In the genomic region with DNA sequence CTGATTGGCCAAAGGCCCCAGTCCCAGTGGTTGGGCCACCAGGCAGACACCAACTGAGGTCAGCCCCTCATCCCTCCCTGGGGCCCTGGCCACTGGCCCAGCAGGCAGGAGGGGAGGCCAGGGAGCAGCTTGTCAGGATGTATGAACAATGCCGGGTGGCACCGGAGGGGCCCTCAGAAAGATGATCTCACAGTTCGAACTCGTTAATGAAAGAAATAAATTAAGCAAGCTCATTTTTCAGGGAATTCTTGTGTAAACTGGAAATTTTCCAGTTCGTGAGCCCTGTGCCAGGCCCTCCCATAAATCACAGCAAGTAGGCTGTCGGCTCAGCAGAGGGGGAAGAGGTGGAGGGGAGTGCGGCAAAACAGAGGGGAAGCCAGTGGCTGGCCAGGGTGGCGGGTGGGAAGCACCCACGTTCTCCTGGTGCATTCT, we compare ENCODE assay signal across 16 cellular contexts.
A peak's percentile ranks its signal among the peaks of the same experiment; 100 is the strongest.
DNase-seq lines count a peak whose midpoint lies in the region; TF ChIP-seq lines count a peak whose summit lies in the region.
"Had no signal": no experiment of that assay in that cellular context is flagged by ENCODE, and none has a peak within 500 bp of the region (broad histone marks: within the 10 kb centered on the region; RNA-seq: fewer than 3 reads in every experiment).

No MANE protein-coding gene starts in this region.

- 52 to 75% (median 63%) methylated on average over 9 of the region's 9 CpGs for WGBS in adrenal gland, 4 donors

- peak; percentile 17 for DNase-seq in AG08396 (ENCODE audit: low spot score)
- DNase-seq in NCI-H1105 (lab: John Stamatoyannopoulos, UW), result peak; percentile 51
- peak in 6 of 7 donors; percentile 3 to 51 (median 18) for DNase-seq in adrenal gland
- peak; percentile 54 for DNase-seq in nephron progenitor cell
- DNase-seq in 8988T, result no peak
- no peak for DNase-seq in activated CD4-positive, alpha-beta T cell treated with anti-CD3 and anti-CD28 coated beads for 48 hours
- DNase-seq in foreskin melanocyte, result no peak
- DNase-seq in activated T-cell treated with anti-CD3 and anti-CD28 coated beads, Interleukin-2, amount 50 U/mL, for 24 hours, result no peak
- DNase-seq: activated CD4-positive, alpha-beta T cell treated with anti-CD3 and anti-CD28 coated beads, Interleukin-2, amount 50 U/mL, for 1 hour; AML-193; DMS79; NCI-H226; PC-9 had no signal

- H3K27me3 Mint-ChIP-seq in nephron progenitor cell (ENCODE audit: low read depth, poor library complexity), result no peaks in the 10 kb centered on the region
- H3K27me3 Mint-ChIP-seq in activated T-cell treated with anti-CD3 and anti-CD28 coated beads, Interleukin-2, amount 50 U/mL, for 24 hours, result peaks cover 2% of the 10 kb centered on the region

- H3K27me3 ChIP-seq in adrenal gland, result no peaks in the 10 kb centered on the region
- H3K27me3 ChIP-seq: ovary had no signal

- H3K9me3 ChIP-seq in adrenal gland (replicated peaks in 1 of 3), result no peaks in the 10 kb centered on the region
- H3K9me3 ChIP-seq: ovary had no signal

- peaks cover 8% of the 10 kb centered on the region for H3K9me3 Mint-ChIP-seq in nephron progenitor cell
- H3K9me3 Mint-ChIP-seq in activated T-cell treated with anti-CD3 and anti-CD28 coated beads, Interleukin-2, amount 50 U/mL, for 24 hours, result no peaks in the 10 kb centered on the region
- H3K9me3 Mint-ChIP-seq: activated T-helper 1 cell treated with anti-CD3 and anti-CD28 coated beads, Interleukin-12 subunit alpha, Interleukin-12 subunit beta, Interleukin-2, Interleukin-4 antibody, amounts not matched to agents 30 ng/mL and 10 ng/mL and 1 ng/mL, durations not matched to agents 14 hours and 24 hours and 36 hours; T-helper 1 cell treated with Interleukin-12 subunit alpha and Interleukin-12 subunit beta and Interleukin-4 antibody, amounts not matched to agents 30 μg/mL and 1 μg/mL, for 36 hours had no signal

- no peak overlapping the region for H3K27ac ChIP-seq in adrenal gland
- H3K27ac ChIP-seq: ovary, PC-9 had no signal

- TF ChIP-seq POLR2A in adrenal gland (IDR thresholded peaks at IDR 0.05), result no peak

- H3K4me3 ChIP-seq in adrenal gland, result no peak overlapping the region
- H3K4me3 ChIP-seq: ovary, PC-9 had no signal

- no peaks in the 10 kb centered on the region for H3K4me1 ChIP-seq in adrenal gland (replicated peaks in 1 of 2)

- intact Hi-C loops in adrenal gland (cut with DNase I), result no loop called here

- H3K36me3 Mint-ChIP-seq in nephron progenitor cell (ENCODE audit: low read depth), result no peaks in the 10 kb centered on the region
- no peaks in the 10 kb centered on the region for H3K36me3 Mint-ChIP-seq in activated T-cell treated with anti-CD3 and anti-CD28 coated beads, Interleukin-2, amount 50 U/mL, for 24 hours (ENCODE audit: low read depth)

- H3K4me3 Mint-ChIP-seq in nephron progenitor cell, result no peak overlapping the region
- no peak overlapping the region for H3K4me3 Mint-ChIP-seq in activated T-cell treated with anti-CD3 and anti-CD28 coated beads, Interleukin-2, amount 50 U/mL, for 24 hours
- H3K4me3 Mint-ChIP-seq: activated T-helper 1 cell treated with anti-CD3 and anti-CD28 coated beads, Interleukin-12 subunit alpha, Interleukin-12 subunit beta, Interleukin-2, Interleukin-4 antibody, amounts not matched to agents 30 ng/mL and 10 ng/mL and 1 ng/mL, durations not matched to agents 14 hours and 24 hours and 36 hours; T-helper 1 cell treated with Interleukin-12 subunit alpha and Interleukin-12 subunit beta and Interleukin-4 antibody, amounts not matched to agents 30 μg/mL and 1 μg/mL, for 36 hours had no signal

- H3K4me1 Mint-ChIP-seq in nephron progenitor cell, result peaks cover 28% of the 10 kb centered on the region
- no peaks in the 10 kb centered on the region for H3K4me1 Mint-ChIP-seq in activated T-cell treated with anti-CD3 and anti-CD28 coated beads, Interleukin-2, amount 50 U/mL, for 24 hours (ENCODE audit: low read depth)

- no peaks in the 10 kb centered on the region for H3K36me3 ChIP-seq in adrenal gland (replicated peaks in 1 of 2)
- H3K36me3 ChIP-seq: ovary had no signal

- TF ChIP-seq CTCF in adrenal gland (IDR thresholded peaks at IDR 0.05), result no peak
- TF ChIP-seq CTCF in nephron progenitor cell (IDR thresholded peaks at IDR 0.05), result no peak

- peak overlapping the region; percentile 93 for H3K27ac Mint-ChIP-seq in nephron progenitor cell
- no peak overlapping the region for H3K27ac Mint-ChIP-seq in activated T-cell treated with anti-CD3 and anti-CD28 coated beads, Interleukin-2, amount 50 U/mL, for 24 hours
- H3K27ac Mint-ChIP-seq: activated T-helper 1 cell treated with anti-CD3 and anti-CD28 coated beads, Interleukin-12 subunit alpha, Interleukin-12 subunit beta, Interleukin-2, Interleukin-4 antibody, amounts not matched to agents 30 ng/mL and 10 ng/mL and 1 ng/mL, durations not matched to agents 14 hours and 24 hours and 36 hours; T-helper 1 cell treated with Interleukin-12 subunit alpha and Interleukin-12 subunit beta and Interleukin-4 antibody, amounts not matched to agents 30 μg/mL and 1 μg/mL, for 36 hours had no signal

Comparison
In these comparisons a context has a peak if more than half of its experiments do, and no peak if none do; other contexts are left out.
1. DNase-seq: peak in AG08396 (single experiment), NCI-H1105 (single experiment), adrenal gland (6 of 7) and nephron progenitor cell (single experiment); none in 8988T (single experiment), activated CD4-positive, alpha-beta T cell treated with anti-CD3 and anti-CD28 coated beads for 48 hours (single experiment), foreskin melanocyte (single experiment) and activated T-cell treated with anti-CD3 and anti-CD28 coated beads, Interleukin-2, amount 50 U/mL, for 24 hours (single experiment).